In the genomic region with DNA sequence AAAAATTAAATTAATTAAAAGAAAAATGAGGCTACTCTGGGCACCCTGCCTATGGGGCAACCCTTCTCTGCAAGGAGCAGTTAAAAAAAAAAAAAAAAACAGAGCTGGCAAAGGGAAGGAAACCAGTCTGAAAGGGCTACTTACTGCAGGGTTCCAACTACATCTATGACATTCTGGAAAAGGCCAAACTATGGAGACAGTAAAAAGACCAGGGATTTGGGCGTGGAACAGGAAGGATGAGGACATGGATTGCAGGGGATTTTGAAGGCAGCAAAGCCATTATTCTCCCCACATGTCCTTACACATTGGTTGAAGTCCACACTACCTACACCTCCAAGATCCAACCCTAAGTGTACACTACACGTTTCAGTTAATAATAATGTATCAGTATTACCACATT, we compare ENCODE assay signal across 1 cellular context.
A peak's percentile ranks its signal among the peaks of the same experiment; 100 is the strongest.
TF ChIP-seq lines count a peak whose summit lies in the region.

No MANE protein-coding gene starts in this region.

TF ChIP-seq in HepG2, 621 proteins besides CTCF, POLR2A, EP300 and RAD21 (continued from another document):
- TF ChIP-seq, protein P1, sequence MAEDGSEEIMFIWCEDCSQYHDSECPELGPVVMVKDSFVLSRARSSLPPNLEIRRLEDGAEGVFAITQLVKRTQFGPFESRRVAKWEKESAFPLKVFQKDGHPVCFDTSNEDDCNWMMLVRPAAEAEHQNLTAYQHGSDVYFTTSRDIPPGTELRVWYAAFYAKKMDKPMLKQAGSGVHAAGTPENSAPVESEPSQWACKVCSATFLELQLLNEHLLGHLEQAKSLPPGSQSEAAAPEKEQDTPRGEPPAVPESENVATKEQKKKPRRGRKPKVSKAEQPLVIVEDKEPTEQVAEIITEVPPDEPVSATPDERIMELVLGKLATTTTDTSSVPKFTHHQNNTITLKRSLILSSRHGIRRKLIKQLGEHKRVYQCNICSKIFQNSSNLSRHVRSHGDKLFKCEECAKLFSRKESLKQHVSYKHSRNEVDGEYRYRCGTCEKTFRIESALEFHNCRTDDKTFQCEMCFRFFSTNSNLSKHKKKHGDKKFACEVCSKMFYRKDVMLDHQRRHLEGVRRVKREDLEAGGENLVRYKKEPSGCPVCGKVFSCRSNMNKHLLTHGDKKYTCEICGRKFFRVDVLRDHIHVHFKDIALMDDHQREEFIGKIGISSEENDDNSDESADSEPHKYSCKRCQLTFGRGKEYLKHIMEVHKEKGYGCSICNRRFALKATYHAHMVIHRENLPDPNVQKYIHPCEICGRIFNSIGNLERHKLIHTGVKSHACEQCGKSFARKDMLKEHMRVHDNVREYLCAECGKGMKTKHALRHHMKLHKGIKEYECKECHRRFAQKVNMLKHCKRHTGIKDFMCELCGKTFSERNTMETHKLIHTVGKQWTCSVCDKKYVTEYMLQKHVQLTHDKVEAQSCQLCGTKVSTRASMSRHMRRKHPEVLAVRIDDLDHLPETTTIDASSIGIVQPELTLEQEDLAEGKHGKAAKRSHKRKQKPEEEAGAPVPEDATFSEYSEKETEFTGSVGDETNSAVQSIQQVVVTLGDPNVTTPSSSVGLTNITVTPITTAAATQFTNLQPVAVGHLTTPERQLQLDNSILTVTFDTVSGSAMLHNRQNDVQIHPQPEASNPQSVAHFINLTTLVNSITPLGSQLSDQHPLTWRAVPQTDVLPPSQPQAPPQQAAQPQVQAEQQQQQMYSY (CRISPR knock-in tag; IDR thresholded peaks at IDR 0.05): peak; percentile 72; the same call in 1 of the 2 replicates
- TF ChIP-seq ZNF207 (IDR thresholded peaks at IDR 0.05; ENCODE audit: borderline replicate concordance): no peak
- TF ChIP-seq, protein P2, sequence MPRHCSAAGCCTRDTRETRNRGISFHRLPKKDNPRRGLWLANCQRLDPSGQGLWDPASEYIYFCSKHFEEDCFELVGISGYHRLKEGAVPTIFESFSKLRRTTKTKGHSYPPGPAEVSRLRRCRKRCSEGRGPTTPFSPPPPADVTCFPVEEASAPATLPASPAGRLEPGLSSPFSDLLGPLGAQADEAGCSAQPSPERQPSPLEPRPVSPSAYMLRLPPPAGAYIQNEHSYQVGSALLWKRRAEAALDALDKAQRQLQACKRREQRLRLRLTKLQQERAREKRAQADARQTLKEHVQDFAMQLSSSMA (CRISPR knock-in tag; IDR thresholded peaks at IDR 0.05): 0 out of 2 replicates have a peak, but pooled peaks have one; percentile 4
